In genomic region chr6:157063176-157063934, GRCh38 we compare ENCODE assay signal across 13 cellular contexts.
A peak's percentile ranks its signal among the peaks of the same experiment; 100 is the strongest.
DNase-seq lines count a peak whose midpoint lies in the region; ATAC-seq and TF ChIP-seq lines count a peak whose summit lies in the region.
"Had no signal": no experiment of that assay in that cellular context is flagged by ENCODE, and none has a peak within 500 bp of the region (broad histone marks: within the 10 kb centered on the region; RNA-seq: fewer than 3 reads in every experiment).

No MANE protein-coding gene starts in this region.

- H3K9me2 ChIP-seq in OCI-LY1 (ENCODE audit: low read depth, low read length), result no peaks in the 10 kb centered on the region

- H3K9me3 ChIP-seq in HEK293 (ENCODE audit: control insufficient read depth, insufficient read depth, low read depth, low read length) (no peaks in the 10 kb centered on the region), OCI-LY1 (ENCODE audit: low read length) (no peaks in the 10 kb centered on the region)
- H3K9me3 ChIP-seq: left ventricle myocardium inferior, psoas muscle had no signal

- no peak overlapping the region for H3K4me3 ChIP-seq in HEK293 (ENCODE audit: low read depth, low read length)
- H3K4me3 ChIP-seq in OCI-LY1 (ENCODE audit: low read depth, low read length, poor library complexity, severe bottlenecking), result no peak overlapping the region
- no peak overlapping the region for H3K4me3 ChIP-seq in H7 (ENCODE audit: insufficient read depth, low read depth, low read length)
- H3K4me3 ChIP-seq: left ventricle myocardium inferior, psoas muscle had no signal

- no peak overlapping the region for H3K4me2 ChIP-seq in OCI-LY1 (ENCODE audit: low read length)

- CTCF ChIA-PET in HEK293 (lab: Yijun Ruan, JAX), result no interaction called here
- CTCF ChIA-PET in GM10248 (lab: Yijun Ruan, JAX), result interaction anchor here (1.3 kb wide), 1 partner anchor 8 kb away, joined by 6 read pairs; no protein-coding TSS in a partner anchor

- H3K27ac ChIP-seq in HEK293 (ENCODE audit: extremely low read depth, low read depth, low read length) (no peak overlapping the region), OCI-LY1 (ENCODE audit: low read depth, low read length, poor library complexity, severe bottlenecking) (peak overlapping the region; percentile 9), foreskin keratinocyte (no peak overlapping the region)
- H3K27ac ChIP-seq: left ventricle myocardium inferior, psoas muscle had no signal

- H3K79me2 ChIP-seq in OCI-LY1 (ENCODE audit: insufficient read depth, low read length), result peaks cover 15% of the 10 kb centered on the region

- H3K4me1 ChIP-seq in HEK293 (ENCODE audit: control insufficient read depth, insufficient read depth, low read length), result peaks cover 20% of the 10 kb centered on the region
- peaks cover 46% of the 10 kb centered on the region for H3K4me1 ChIP-seq in OCI-LY1 (ENCODE audit: insufficient read depth, low read length, severe bottlenecking)
- H3K4me1 ChIP-seq in foreskin keratinocyte, result peaks cover 10% of the 10 kb centered on the region

- no peaks in the 10 kb centered on the region for H4K20me1 ChIP-seq in OCI-LY1 (ENCODE audit: insufficient read depth, low read length)

- DNase-seq in EL, result peak; percentile 43
- peak; percentile 53 to 79 for DNase-seq in foreskin keratinocyte
- no peak for DNase-seq in H7
- no peak for DNase-seq in 8988T
- no peak for DNase-seq in GM10248 (ENCODE audit: extremely low spot score)
- DNase-seq: activated CD4-positive, alpha-beta T cell treated with anti-CD3 and anti-CD28 coated beads for 1 hour; CD4-positive, CD25-positive, alpha-beta regulatory T cell; left ventricle myocardium inferior; naive thymus-derived CD8-positive, alpha-beta T cell; NCI-H510A treated with DMSO at 0.1 percent for 48 hours; psoas muscle had no signal

- ATAC-seq in foreskin keratinocyte, result peak; percentile 92
- ATAC-seq: naive thymus-derived CD8-positive, alpha-beta T cell; psoas muscle had no signal

- POLR2A ChIA-PET in HEK293 (lab: Yijun Ruan, JAX), result no interaction called here
- POLR2A ChIA-PET in GM10248 (lab: Yijun Ruan, JAX), result no interaction called here

- H3F3A ChIP-seq in OCI-LY1 (ENCODE audit: insufficient read depth, low read length), result no peaks in the 10 kb centered on the region; the same call in 1 of the 2 replicates

- H2AFZ ChIP-seq in OCI-LY1 (ENCODE audit: low read length), result no peak overlapping the region

- H3K27me3 ChIP-seq in OCI-LY1 (ENCODE audit: insufficient read depth, low read length) (no peaks in the 10 kb centered on the region), foreskin keratinocyte (no peaks in the 10 kb centered on the region), H7 (ENCODE audit: control insufficient read depth, insufficient read depth, low read length) (no peaks in the 10 kb centered on the region)

- no peak overlapping the region for H3K9ac ChIP-seq in OCI-LY1 (ENCODE audit: low read length)

- TF ChIP-seq CTCF in HEK293 (tag by site-specific recombination; IDR thresholded peaks at IDR 0.05) (no peak), OCI-LY1 (IDR thresholded peaks at IDR 0.05; ENCODE audit: low read length) (no peak), foreskin keratinocyte (conservative IDR thresholded peaks at IDR 0.05) (no peak), GM10248 (IDR thresholded peaks at IDR 0.05; ENCODE audit: control extremely low read depth, extremely low read depth, low read depth, missing control alignments) (no peak)

- no peaks in the 10 kb centered on the region for H3K36me3 ChIP-seq in HEK293 (ENCODE audit: control insufficient read depth in 2 of 2, insufficient read depth in 1 of 2, low read length in 2 of 2)
- peaks cover 8% of the 10 kb centered on the region; the same call in 1 of the 2 replicates for H3K36me3 ChIP-seq in OCI-LY1 (ENCODE audit: insufficient read depth, low read length)
- H3K36me3 ChIP-seq in H7 (replicated peaks; ENCODE audit: control insufficient read depth, insufficient read depth, low read length), result no peaks in the 10 kb centered on the region
- H3K36me3 ChIP-seq: left ventricle myocardium inferior had no signal

TF ChIP-seq in HEK293, 187 proteins besides CTCF, POLR2A, EP300 and RAD21:
- no peak for TF ChIP-seq ZNF223 (tag by site-specific recombination; IDR thresholded peaks at IDR 0.05)
- TF ChIP-seq, protein P1, sequence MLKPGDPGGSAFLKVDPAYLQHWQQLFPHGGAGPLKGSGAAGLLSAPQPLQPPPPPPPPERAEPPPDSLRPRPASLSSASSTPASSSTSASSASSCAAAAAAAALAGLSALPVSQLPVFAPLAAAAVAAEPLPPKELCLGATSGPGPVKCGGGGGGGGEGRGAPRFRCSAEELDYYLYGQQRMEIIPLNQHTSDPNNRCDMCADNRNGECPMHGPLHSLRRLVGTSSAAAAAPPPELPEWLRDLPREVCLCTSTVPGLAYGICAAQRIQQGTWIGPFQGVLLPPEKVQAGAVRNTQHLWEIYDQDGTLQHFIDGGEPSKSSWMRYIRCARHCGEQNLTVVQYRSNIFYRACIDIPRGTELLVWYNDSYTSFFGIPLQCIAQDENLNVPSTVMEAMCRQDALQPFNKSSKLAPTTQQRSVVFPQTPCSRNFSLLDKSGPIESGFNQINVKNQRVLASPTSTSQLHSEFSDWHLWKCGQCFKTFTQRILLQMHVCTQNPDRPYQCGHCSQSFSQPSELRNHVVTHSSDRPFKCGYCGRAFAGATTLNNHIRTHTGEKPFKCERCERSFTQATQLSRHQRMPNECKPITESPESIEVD (tag by site-specific recombination; IDR thresholded peaks at IDR 0.05), result peak; percentile 53; the same call in 1 of the 2 replicates

Comparison
In these comparisons a context has a peak if more than half of its experiments do, and no peak if none do; other contexts are left out.
1. DNase-seq: peak in EL (single experiment) and foreskin keratinocyte (2 of 2); none in H7 (single experiment), 8988T (single experiment) and GM10248 (single experiment).